10 cellular contexts compared by ENCODE assay signal in the genomic region with DNA sequence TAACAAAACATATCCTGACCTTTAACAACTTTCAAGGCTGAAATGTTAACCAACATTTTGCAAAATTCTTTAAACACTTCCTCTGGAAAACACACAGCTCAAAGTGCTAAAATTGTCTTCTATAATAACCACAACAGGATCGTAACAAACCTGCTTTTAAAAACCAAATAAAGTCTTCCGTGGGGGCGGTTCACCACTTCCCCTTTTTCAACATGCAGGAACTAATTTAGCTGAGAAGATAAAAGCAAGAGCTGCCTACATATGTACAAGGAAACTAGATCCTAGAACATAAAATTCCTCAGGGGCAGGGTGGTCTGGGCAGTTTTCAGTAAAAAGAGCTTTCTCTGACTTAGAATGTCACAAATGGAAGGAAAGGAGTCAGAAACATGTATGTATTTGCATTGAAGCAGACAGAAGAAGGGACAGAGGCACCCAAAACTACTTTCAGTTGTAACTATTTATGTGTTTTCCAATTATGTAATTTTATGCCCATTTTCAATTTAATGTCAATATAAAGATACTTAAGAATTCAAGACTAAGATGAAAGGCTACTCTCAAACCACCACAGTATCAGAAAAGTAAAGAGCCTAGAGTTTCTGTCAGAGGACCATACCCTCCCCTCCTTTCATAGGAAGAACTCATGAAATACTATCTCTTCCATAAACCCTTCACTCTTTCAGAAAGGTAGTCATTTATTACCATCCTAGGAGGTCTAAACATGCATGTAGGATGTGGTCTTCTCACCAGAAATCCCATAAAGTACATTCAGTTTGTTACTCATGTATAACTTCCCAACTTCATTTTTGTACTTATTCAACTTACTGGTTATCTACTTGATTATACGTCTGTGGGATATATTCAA.
A peak's percentile ranks its signal among the peaks of the same experiment; 100 is the strongest.
DNase-seq lines count a peak whose midpoint lies in the region; ATAC-seq, FAIRE-seq and TF ChIP-seq lines count a peak whose summit lies in the region.
"Had no signal": no experiment of that assay in that cellular context is flagged by ENCODE, and none has a peak within 500 bp of the region (broad histone marks: within the 10 kb centered on the region; RNA-seq: fewer than 3 reads in every experiment).

No MANE protein-coding gene starts in this region.

- H3K4me3 ChIP-seq in left ventricle myocardium inferior = no peak overlapping the region
- H3K4me3 ChIP-seq in right atrium auricular region = no peak overlapping the region
- peak overlapping the region; percentile 37 for H3K4me3 ChIP-seq in effector memory CD4-positive, alpha-beta T cell (ENCODE audit: insufficient read depth, low read depth, low read length, poor library complexity, severe bottlenecking)
- H3K4me3 ChIP-seq in transverse colon = no peak overlapping the region
- H3K4me3 ChIP-seq: heart left ventricle had no signal

- intact Hi-C loops in left ventricle myocardium inferior (cut with micrococcal nuclease) = no loop called here
- intact Hi-C loops in transverse colon (cut with DNase I; ENCODE audit: low total_unique reads) = no loop called here

- DNase-seq in left ventricle myocardium inferior = no peak
- DNase-seq in right atrium auricular region (ENCODE audit: low spot score) = no peak
- peak; percentile 91 for DNase-seq in OCI-M1 (lab: John Stamatoyannopoulos, UW)
- peak in 1 of 3 donors; percentile 18 for DNase-seq in effector memory CD4-positive, alpha-beta T cell
- DNase-seq in transverse colon = peak; percentile 58
- no peak for DNase-seq in HTR-8/SVneo (ENCODE audit: insufficient read length, low spot score)
- no peak for DNase-seq in frontal cortex (ENCODE audit: low spot score in 2 of 2)

- H3K9me3 ChIP-seq in left ventricle myocardium inferior (replicated peaks) = peaks cover 10% of the 10 kb centered on the region
- H3K9me3 ChIP-seq in right atrium auricular region = no peaks in the 10 kb centered on the region
- no peaks in the 10 kb centered on the region for H3K9me3 ChIP-seq in effector memory CD4-positive, alpha-beta T cell (ENCODE audit: control insufficient read depth, low read length)
- H3K9me3 ChIP-seq in transverse colon = no peaks in the 10 kb centered on the region

- in situ Hi-C loops in transverse colon (cut with MboI; ENCODE audit: low pct_ligation_motif_present in 1 of 4, low pct_unique_long_range_greater_than_20kb in 1 of 4, low sequenced_read_pairs in 3 of 4) = no loop called here

- WGBS in transverse colon (ENCODE audit: low coverage in 1 of 2), 2 donors = 32 to 38% methylated on average over 4 of the region's 4 CpGs

- peak; percentile 93 for ATAC-seq in HG02884 (IDR thresholded peaks at IDR 0.05; ENCODE audit: unreplicated experiment)

- TF ChIP-seq CTCF in left ventricle myocardium inferior (IDR thresholded peaks at IDR 0.05; ENCODE audit: borderline replicate concordance) (no peak), right atrium auricular region (IDR thresholded peaks at IDR 0.05) (no peak), transverse colon (IDR thresholded peaks at IDR 0.05) (no peak)

- no peak for TF ChIP-seq POLR2A in transverse colon (IDR thresholded peaks at IDR 0.05)

- no peaks in the 10 kb centered on the region for H3K4me1 ChIP-seq in left ventricle myocardium inferior
- H3K4me1 ChIP-seq in right atrium auricular region = no peaks in the 10 kb centered on the region
- peaks cover 7% of the 10 kb centered on the region for H3K4me1 ChIP-seq in effector memory CD4-positive, alpha-beta T cell (ENCODE audit: control insufficient read depth, insufficient read depth, low read length, poor library complexity, severe bottlenecking)
- H3K4me1 ChIP-seq in transverse colon = peaks cover 0 to 2% (median 0%) of the 10 kb centered on the region in 4 donors

- H3K27me3 ChIP-seq in left ventricle myocardium inferior (ENCODE audit: low read depth) (no peaks in the 10 kb centered on the region), right atrium auricular region (no peaks in the 10 kb centered on the region), transverse colon (no peaks in the 10 kb centered on the region)
- no peaks in the 10 kb centered on the region for H3K27me3 ChIP-seq in effector memory CD4-positive, alpha-beta T cell (replicated peaks; ENCODE audit: control insufficient read depth, insufficient read depth, low read length, poor library complexity, severe bottlenecking)
- H3K27me3 ChIP-seq: heart left ventricle had no signal

- peak overlapping the region; percentile 25 for H3K27ac ChIP-seq in left ventricle myocardium inferior (replicated peaks)
- no peak overlapping the region for H3K27ac ChIP-seq in right atrium auricular region
- peak overlapping the region; percentile 36 for H3K27ac ChIP-seq in effector memory CD4-positive, alpha-beta T cell (ENCODE audit: insufficient read depth, low read length, poor library complexity, severe bottlenecking)
- peak overlapping the region in 3 of 4 donors; percentile 22 to 41 (median 27) for H3K27ac ChIP-seq in transverse colon

- no peaks in the 10 kb centered on the region for H3K36me3 ChIP-seq in left ventricle myocardium inferior
- no peaks in the 10 kb centered on the region for H3K36me3 ChIP-seq in right atrium auricular region
- H3K36me3 ChIP-seq in effector memory CD4-positive, alpha-beta T cell (ENCODE audit: control insufficient read depth, insufficient read depth, low read length) = no peaks in the 10 kb centered on the region
- no peaks in the 10 kb centered on the region for H3K36me3 ChIP-seq in transverse colon
- H3K36me3 ChIP-seq: heart left ventricle had no signal

- no peak for FAIRE-seq in HTR-8/SVneo (lab: Jason Lieb, UNC)
- no peak for FAIRE-seq in frontal cortex (lab: Jason Lieb, UNC)
- FAIRE-seq: TTC549 had no signal

- TF ChIP-seq EP300 in transverse colon (IDR thresholded peaks at IDR 0.05; ENCODE audit: low read depth) = no peak

Comparison
In these comparisons a context has a peak if more than half of its experiments do, and no peak if none do; other contexts are left out.
1. H3K27ac ChIP-seq: peak in left ventricle myocardium inferior (single experiment), effector memory CD4-positive, alpha-beta T cell (single experiment) and transverse colon (3 of 4); none in right atrium auricular region (0 of 2).
2. DNase-seq: peak in OCI-M1 (single experiment) and transverse colon (single experiment); none in left ventricle myocardium inferior (single experiment), right atrium auricular region (single experiment), HTR-8/SVneo (single experiment) and frontal cortex (0 of 2).